ENCODE assay signal across 12 cellular contexts in genomic region chr2:100207411-100207885, GRCh38.
"Had no signal": no experiment of that assay in that cellular context is flagged by ENCODE, and none has a peak within 500 bp of the region (broad histone marks: within the 10 kb centered on the region; RNA-seq: fewer than 3 reads in every experiment).

No MANE protein-coding gene starts in this region.

- H3K9me3 ChIP-seq: prostate gland, sigmoid colon had no signal

- DNase-seq: activated CD4-positive, alpha-beta T cell treated with anti-CD3 and anti-CD28 coated beads, Interleukin-2, amount 50 U/mL, for 1 hour; activated CD4-positive, CD25-positive, alpha-beta regulatory T cell; amniotic stem cell; natural killer cell; occipital lobe; sigmoid colon; stimulated activated CD4-positive, alpha-beta T cell treated with anti-CD3 and anti-CD28 coated beads, Interleukin-4, amount 100 ng/mL, for 1 hour; stimulated activated CD8-positive, alpha-beta memory T cell treated with anti-CD3 and anti-CD28 coated beads, Interleukin-4, amount 100 ng/mL, for 48 hours had no signal

- H3K27me3 ChIP-seq: sigmoid colon had no signal

- H3K4me1 ChIP-seq: prostate gland, sigmoid colon had no signal

- FAIRE-seq: islet of Langerhans had no signal

- ATAC-seq: activated naive CD4-positive, alpha-beta T cell treated with anti-CD3 and anti-CD28 coated beads, Interleukin-2, amount 50 U/mL, for 72 hours; esophagus mucosa; natural killer cell had no signal

- H3K36me3 ChIP-seq: prostate gland, sigmoid colon had no signal

- H3K27ac ChIP-seq: prostate gland, sigmoid colon had no signal

- H3K4me3 ChIP-seq: prostate gland, sigmoid colon had no signal
